ENCODE assay signal across 7 cellular contexts in genomic region chr4:73311428-73311827, GRCh38. TPM values are rescaled to one million over a fixed set of nuclear protein-coding genes. Genes with fewer than 3 reads are reported as not detected.
A peak's percentile ranks its signal among the peaks of the same experiment; 100 is the strongest.
DNase-seq lines count a peak whose midpoint lies in the region; ATAC-seq and TF ChIP-seq lines count a peak whose summit lies in the region.

No MANE protein-coding gene starts in this region.

- CTCF ChIA-PET in Caco-2 (lab: Charles Lee): interaction anchor here (1.7 kb wide), 1 partner anchor 30 kb away, joined by 5 read pairs; no protein-coding TSS in a partner anchor

- TF ChIP-seq CTCF in osteocyte (IDR thresholded peaks at IDR 0.05): peak; percentile 60
- TF ChIP-seq CTCF in Caco-2 (IDR thresholded peaks at IDR 0.05; ENCODE audit: insufficient read depth in 1 of 2, low read depth in 1 of 2, low read length in 1 of 2, severe bottlenecking in 1 of 2, unreplicated experiment in 1 of 2): peak in 1 of 2 experiments; percentile 34

- intact Hi-C loops in Caco-2 (cut with micrococcal nuclease; ENCODE audit: unreplicated experiment): loop anchor here (1.0 to 10.0 kb wide), 3 partner anchors 135 to 342 kb away; no protein-coding TSS in a partner anchor

- no peaks in the 10 kb centered on the region for H3K36me3 Mint-ChIP-seq in osteocyte (ENCODE audit: unreplicated experiment)
- no peaks in the 10 kb centered on the region for H3K36me3 Mint-ChIP-seq in Caco-2 (ENCODE audit: insufficient read depth, unreplicated experiment)

- DNase-seq in GM03348 (ENCODE audit: low spot score) (peak; percentile 48), NCI-H1105 treated with DMSO at 0.1 percent for 48 hours (lab: John Stamatoyannopoulos, UW) (peak; percentile 29), cerebellar cortex (ENCODE audit: low spot score) (peak; percentile 14), osteocyte (ENCODE audit: extremely low spot score, unreplicated experiment) (no peak), Caco-2 (no peak), NCI-H1436 (lab: John Stamatoyannopoulos, UW) (no peak)

- POLR2A ChIA-PET in Caco-2 (lab: Charles Lee): no interaction called here

- no peak for ATAC-seq in HG03025 (IDR thresholded peaks at IDR 0.05; ENCODE audit: low FRiP score, unreplicated experiment)

- no peaks in the 10 kb centered on the region for H3K4me1 ChIP-seq in Caco-2

- H3K27me3 ChIP-seq in Caco-2 (replicated peaks; ENCODE audit: control insufficient read depth, insufficient read depth, low read length): no peaks in the 10 kb centered on the region

- H3K9me3 Mint-ChIP-seq in osteocyte (ENCODE audit: unreplicated experiment) (peaks cover 3% of the 10 kb centered on the region), Caco-2 (ENCODE audit: unreplicated experiment) (no peaks in the 10 kb centered on the region)

- H3K4me1 Mint-ChIP-seq in osteocyte (ENCODE audit: unreplicated experiment) (peaks cover 24% of the 10 kb centered on the region), Caco-2 (ENCODE audit: low read depth, unreplicated experiment) (peaks cover 5% of the 10 kb centered on the region)

- BruUV-seq in Caco-2 (replicated peaks; lab: Mats Ljungman, UMichigan): no TSS peak

- H3K9me3 ChIP-seq in Caco-2: no peaks in the 10 kb centered on the region

- no peak overlapping the region for H3K4me3 Mint-ChIP-seq in osteocyte (ENCODE audit: unreplicated experiment)
- H3K4me3 Mint-ChIP-seq in Caco-2 (ENCODE audit: unreplicated experiment): no peak overlapping the region

- H3K27me3 Mint-ChIP-seq in osteocyte (ENCODE audit: unreplicated experiment): no peaks in the 10 kb centered on the region
- H3K27me3 Mint-ChIP-seq in Caco-2 (ENCODE audit: insufficient read depth, unreplicated experiment): no peaks in the 10 kb centered on the region

- H3K27ac Mint-ChIP-seq in osteocyte (ENCODE audit: unreplicated experiment): no peak overlapping the region
- H3K27ac Mint-ChIP-seq in Caco-2 (ENCODE audit: unreplicated experiment): no peak overlapping the region

- no peaks in the 10 kb centered on the region for H3K36me3 ChIP-seq in Caco-2 (ENCODE audit: control insufficient read depth, insufficient read depth, low read length)

- H3K4me3 ChIP-seq in Caco-2 (ENCODE audit: low read depth, low read length): no peak overlapping the region

RNA-seq across cellular contexts. Expression of gene ANKRD17, which starts 52.8 kb away (rescaled TPM):
- 68.5 and 76.0 TPM in 2 replicates for total RNA-seq in osteocyte
- 66.8 and 73.0 TPM in 2 replicates for total RNA-seq in Caco-2 (2022)

Comparison
In these comparisons a context has a peak if more than half of its experiments do, and no peak if none do; other contexts are left out.
1. DNase-seq: peak in GM03348 (single experiment), NCI-H1105 treated with DMSO at 0.1 percent for 48 hours (single experiment) and cerebellar cortex (single experiment); none in osteocyte (single experiment), Caco-2 (0 of 2) and NCI-H1436 (single experiment).